ENCODE assay signal across 9 cellular contexts in the genomic region with DNA sequence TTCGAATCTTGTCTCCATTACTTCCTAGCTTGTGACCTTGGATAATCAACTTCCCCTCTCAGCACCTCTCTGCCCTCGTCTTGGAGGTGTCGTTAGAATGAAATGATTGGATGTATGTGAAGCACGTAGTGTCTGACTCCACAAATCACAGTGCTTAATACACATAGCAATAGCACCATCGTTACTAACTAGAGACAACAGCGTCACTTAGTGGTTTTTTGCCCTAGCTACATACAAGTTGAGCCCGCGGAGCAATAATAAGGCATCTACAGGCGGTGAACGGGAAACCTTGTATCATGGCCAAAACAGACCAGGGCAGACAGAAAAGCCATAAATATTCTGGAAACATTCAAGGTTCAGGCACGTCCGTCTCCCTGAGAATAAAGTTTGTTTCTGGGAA.
DNase-seq lines count a peak whose midpoint lies in the region; ATAC-seq, FAIRE-seq and TF ChIP-seq lines count a peak whose summit lies in the region.
"Had no signal": no experiment of that assay in that cellular context is flagged by ENCODE, and none has a peak within 500 bp of the region (broad histone marks: within the 10 kb centered on the region; RNA-seq: fewer than 3 reads in every experiment).

No MANE protein-coding gene starts in this region.

- FAIRE-seq in G401.6 (lab: Jason Lieb, UNC) = peak; percentile 79

- H3K4me1 Mint-ChIP-seq in activated CD8-positive, alpha-beta T cell treated with anti-CD3 and anti-CD28 coated beads for 36 hours (ENCODE audit: low read depth) = no peaks in the 10 kb centered on the region
- peaks cover 3% of the 10 kb centered on the region for H3K4me1 Mint-ChIP-seq in memory B cell
- no peaks in the 10 kb centered on the region for H3K4me1 Mint-ChIP-seq in CD8-positive, alpha-beta memory T cell
- peaks cover 0 to 2% of the 10 kb centered on the region in 2 donors for H3K4me1 Mint-ChIP-seq in natural killer cell treated with Interleukin-12 subunit alpha and Interleukin-12 subunit beta and Interleukin-15 and Interleukin-18, amount 100 ng/mL, for 72 hours (ENCODE audit: low read depth in 2 of 2)

- H3K9me3 ChIP-seq in body of pancreas = no peaks in the 10 kb centered on the region
- H3K9me3 ChIP-seq in CD8-positive, alpha-beta memory T cell (ENCODE audit: low read length) = no peaks in the 10 kb centered on the region
- H3K9me3 ChIP-seq: upper lobe of left lung had no signal

- H3K27me3 Mint-ChIP-seq in activated CD8-positive, alpha-beta T cell treated with anti-CD3 and anti-CD28 coated beads for 36 hours = peaks cover 17% of the 10 kb centered on the region
- peaks cover 14% of the 10 kb centered on the region for H3K27me3 Mint-ChIP-seq in memory B cell
- H3K27me3 Mint-ChIP-seq in CD8-positive, alpha-beta memory T cell = peaks cover 11 to 25% of the 10 kb centered on the region in 2 donors
- H3K27me3 Mint-ChIP-seq in natural killer cell treated with Interleukin-12 subunit alpha and Interleukin-12 subunit beta and Interleukin-15 and Interleukin-18, amount 100 ng/mL, for 72 hours = peaks cover 10 to 31% of the 10 kb centered on the region in 2 donors

- CTCF ChIA-PET in activated CD8-positive, alpha-beta T cell treated with anti-CD3 and anti-CD28 coated beads for 36 hours (lab: Charles Lee) = interaction anchor here (0.9 to 2.1 kb wide), 3 partner anchors 11 to 253 kb away, joined by 3 to 10 read pairs (median 6); no protein-coding TSS in a partner anchor
- CTCF ChIA-PET in CD8-positive, alpha-beta memory T cell (lab: Charles Lee) = no interaction called here

- H3K4me3 ChIP-seq in body of pancreas = no peak overlapping the region
- no peak overlapping the region for H3K4me3 ChIP-seq in CD8-positive, alpha-beta memory T cell (ENCODE audit: low read length)
- H3K4me3 ChIP-seq: upper lobe of left lung had no signal

- TF ChIP-seq POLR2A in body of pancreas (IDR thresholded peaks at IDR 0.05) = no peak

- no peak for TF ChIP-seq CTCF in activated CD8-positive, alpha-beta T cell treated with anti-CD3 and anti-CD28 coated beads for 36 hours (IDR thresholded peaks at IDR 0.05)
- peak in 1 of 7 experiments; percentile 23 for TF ChIP-seq CTCF in body of pancreas (IDR thresholded peaks at IDR 0.05)

- POLR2A ChIA-PET in activated CD8-positive, alpha-beta T cell treated with anti-CD3 and anti-CD28 coated beads for 36 hours (lab: Charles Lee) = no interaction called here
- POLR2A ChIA-PET in CD8-positive, alpha-beta memory T cell (lab: Charles Lee) = no interaction called here

- no peaks in the 10 kb centered on the region for H3K36me3 ChIP-seq in body of pancreas (replicated peaks in 1 of 2; ENCODE audit: insufficient read depth in 1 of 2, low read depth in 2 of 2)
- H3K36me3 ChIP-seq in CD8-positive, alpha-beta memory T cell (ENCODE audit: insufficient read depth, low read length) = no peaks in the 10 kb centered on the region
- H3K36me3 ChIP-seq: upper lobe of left lung had no signal

- 21 to 24% methylated on average over 12 of the region's 12 CpGs for WGBS in body of pancreas, 2 donors

- peak; percentile 45 for ATAC-seq in activated CD8-positive, alpha-beta T cell treated with anti-CD3 and anti-CD28 coated beads for 36 hours
- ATAC-seq in memory B cell (ENCODE audit: low read depth) = peak; percentile 74
- ATAC-seq in GM19467 (IDR thresholded peaks at IDR 0.05; ENCODE audit: unreplicated experiment) = no peak
- ATAC-seq in body of pancreas = no peak
- ATAC-seq in natural killer cell treated with Interleukin-12 subunit alpha and Interleukin-12 subunit beta and Interleukin-15 and Interleukin-18, amount 100 ng/mL, for 72 hours = no peak

- intact Hi-C loops in activated CD8-positive, alpha-beta T cell treated with anti-CD3 and anti-CD28 coated beads for 36 hours (cut with micrococcal nuclease) = no loop called here
- intact Hi-C loops in body of pancreas (cut with DNase I) = no loop called here

- no peak overlapping the region for H3K27ac Mint-ChIP-seq in activated CD8-positive, alpha-beta T cell treated with anti-CD3 and anti-CD28 coated beads for 36 hours
- no peak overlapping the region for H3K27ac Mint-ChIP-seq in memory B cell
- peak overlapping the region in 1 of 8 donors; percentile 70 for H3K27ac Mint-ChIP-seq in CD8-positive, alpha-beta memory T cell
- H3K27ac Mint-ChIP-seq in natural killer cell treated with Interleukin-12 subunit alpha and Interleukin-12 subunit beta and Interleukin-15 and Interleukin-18, amount 100 ng/mL, for 72 hours = no peak overlapping the region

- peaks cover 0 to 6% of the 10 kb centered on the region in 2 donors for H3K27me3 ChIP-seq in body of pancreas
- H3K27me3 ChIP-seq in CD8-positive, alpha-beta memory T cell (ENCODE audit: insufficient read depth, low read length, poor library complexity, severe bottlenecking) = no peaks in the 10 kb centered on the region
- H3K27me3 ChIP-seq: upper lobe of left lung had no signal

- DNase-seq in NCI-H1694 (lab: John Stamatoyannopoulos, UW) (peak; percentile 33), memory B cell (ENCODE audit: low spot score in 2 of 2) (no peak), body of pancreas (no peak)
- no peak for DNase-seq in activated CD8-positive, alpha-beta T cell treated with anti-CD3 and anti-CD28 coated beads for 36 hours
- DNase-seq in CD8-positive, alpha-beta memory T cell = no peak
- DNase-seq in natural killer cell treated with Interleukin-12 subunit alpha and Interleukin-12 subunit beta and Interleukin-15 and Interleukin-18, amount 100 ng/mL, for 72 hours (ENCODE audit: low spot score) = no peak

- no peaks in the 10 kb centered on the region for H3K9me3 Mint-ChIP-seq in activated CD8-positive, alpha-beta T cell treated with anti-CD3 and anti-CD28 coated beads for 36 hours
- no peaks in the 10 kb centered on the region for H3K9me3 Mint-ChIP-seq in memory B cell
- H3K9me3 Mint-ChIP-seq in CD8-positive, alpha-beta memory T cell = no peaks in the 10 kb centered on the region
- H3K9me3 Mint-ChIP-seq in natural killer cell treated with Interleukin-12 subunit alpha and Interleukin-12 subunit beta and Interleukin-15 and Interleukin-18, amount 100 ng/mL, for 72 hours = no peaks in the 10 kb centered on the region

- no peak overlapping the region for H3K4me3 Mint-ChIP-seq in activated CD8-positive, alpha-beta T cell treated with anti-CD3 and anti-CD28 coated beads for 36 hours
- no peak overlapping the region for H3K4me3 Mint-ChIP-seq in memory B cell
- no peak overlapping the region for H3K4me3 Mint-ChIP-seq in CD8-positive, alpha-beta memory T cell
- H3K4me3 Mint-ChIP-seq in natural killer cell treated with Interleukin-12 subunit alpha and Interleukin-12 subunit beta and Interleukin-15 and Interleukin-18, amount 100 ng/mL, for 72 hours = no peak overlapping the region

- H3K4me1 ChIP-seq in body of pancreas = no peaks in the 10 kb centered on the region
- H3K4me1 ChIP-seq in CD8-positive, alpha-beta memory T cell (ENCODE audit: insufficient read depth, low read length) = no peaks in the 10 kb centered on the region
- H3K4me1 ChIP-seq: upper lobe of left lung had no signal

- H3K27ac ChIP-seq in body of pancreas = no peak overlapping the region
- H3K27ac ChIP-seq in CD8-positive, alpha-beta memory T cell (ENCODE audit: low read depth, low read length) = no peak overlapping the region
- H3K27ac ChIP-seq: upper lobe of left lung had no signal

- H3K36me3 Mint-ChIP-seq in activated CD8-positive, alpha-beta T cell treated with anti-CD3 and anti-CD28 coated beads for 36 hours (ENCODE audit: low read depth) = no peaks in the 10 kb centered on the region
- no peaks in the 10 kb centered on the region for H3K36me3 Mint-ChIP-seq in memory B cell
- H3K36me3 Mint-ChIP-seq in CD8-positive, alpha-beta memory T cell = no peaks in the 10 kb centered on the region
- no peaks in the 10 kb centered on the region for H3K36me3 Mint-ChIP-seq in natural killer cell treated with Interleukin-12 subunit alpha and Interleukin-12 subunit beta and Interleukin-15 and Interleukin-18, amount 100 ng/mL, for 72 hours

Comparison
In these comparisons a context has a peak if more than half of its experiments do, and no peak if none do; other contexts are left out.
1. ATAC-seq: peak in activated CD8-positive, alpha-beta T cell treated with anti-CD3 and anti-CD28 coated beads for 36 hours (single experiment) and memory B cell (single experiment); none in GM19467 (single experiment), body of pancreas (single experiment) and natural killer cell treated with Interleukin-12 subunit alpha and Interleukin-12 subunit beta and Interleukin-15 and Interleukin-18, amount 100 ng/mL, for 72 hours (0 of 2).